In genomic region chr1:54290443-54291184, GRCh38 we compare ENCODE assay signal across 9 cellular contexts.
DNase-seq lines count a peak whose midpoint lies in the region; ATAC-seq and TF ChIP-seq lines count a peak whose summit lies in the region.
"Had no signal": no experiment of that assay in that cellular context is flagged by ENCODE, and none has a peak within 500 bp of the region (broad histone marks: within the 10 kb centered on the region; RNA-seq: fewer than 3 reads in every experiment).

No MANE protein-coding gene starts in this region.

- peaks cover 4% of the 10 kb centered on the region for H3K36me3 Mint-ChIP-seq in activated CD4-positive, alpha-beta T cell treated with anti-CD3 and anti-CD28 coated beads, Interleukin-2, amount 10 ng/mL, durations not matched to agents 24 days and 14 days (ENCODE audit: low read depth)
- H3K36me3 Mint-ChIP-seq in T-helper 17 cell (ENCODE audit: low read depth): no peaks in the 10 kb centered on the region

- H3K4me3 Mint-ChIP-seq in activated CD4-positive, alpha-beta T cell treated with anti-CD3 and anti-CD28 coated beads, Interleukin-2, amount 10 ng/mL, durations not matched to agents 24 days and 14 days: peak overlapping the region; percentile 30
- H3K4me3 Mint-ChIP-seq in T-helper 17 cell: no peak overlapping the region

- H3K4me1 Mint-ChIP-seq in activated CD4-positive, alpha-beta T cell treated with anti-CD3 and anti-CD28 coated beads, Interleukin-2, amount 10 ng/mL, durations not matched to agents 24 days and 14 days: peaks cover 78% of the 10 kb centered on the region
- H3K4me1 Mint-ChIP-seq in T-helper 17 cell: peaks cover 48% of the 10 kb centered on the region

- peaks cover 42% of the 10 kb centered on the region for H3K4me1 ChIP-seq in body of pancreas
- H3K4me1 ChIP-seq in liver (ENCODE audit: control insufficient read depth in 4 of 4, insufficient read depth in 4 of 4, low read length in 3 of 4): peaks cover 19 to 29% (median 22%) of the 10 kb centered on the region in 4 donors
- H3K4me1 ChIP-seq in thoracic aorta (ENCODE audit: control insufficient read depth in 1 of 2, low read depth in 2 of 2): peaks cover 76 to 100% of the 10 kb centered on the region in 2 donors

- 30 to 32% methylated on average over 9 to 12 of the region's 12 CpGs for WGBS in body of pancreas, 2 donors
- 32% methylated on average over 12 of the region's 12 CpGs for WGBS in liver

- H3K9ac ChIP-seq in liver (ENCODE audit: low read depth in 1 of 2, low read length in 2 of 2): no peak overlapping the region

- intact Hi-C loops in activated CD4-positive, alpha-beta T cell treated with anti-CD3 and anti-CD28 coated beads, Interleukin-2, amount 10 ng/mL, durations not matched to agents 24 days and 14 days (cut with micrococcal nuclease): no loop called here
- intact Hi-C loops in body of pancreas (cut with DNase I): no loop called here

- TF ChIP-seq CTCF in body of pancreas (IDR thresholded peaks at IDR 0.05): no peak
- TF ChIP-seq CTCF in liver (IDR thresholded peaks at IDR 0.05; ENCODE audit: low read depth, low read length, missing input control): no peak
- TF ChIP-seq CTCF in thoracic aorta (IDR thresholded peaks at IDR 0.05): no peak

- TF ChIP-seq POLR2A in body of pancreas (IDR thresholded peaks at IDR 0.05): no peak

- H3K36me3 ChIP-seq in body of pancreas (replicated peaks in 1 of 2; ENCODE audit: insufficient read depth in 1 of 2, low read depth in 2 of 2): no peaks in the 10 kb centered on the region
- H3K36me3 ChIP-seq in liver (ENCODE audit: control insufficient read depth in 4 of 4, insufficient read depth in 3 of 4, low read depth in 1 of 4, low read length in 3 of 4): no peaks in the 10 kb centered on the region
- no peaks in the 10 kb centered on the region for H3K36me3 ChIP-seq in thoracic aorta
- H3K36me3 ChIP-seq: heart left ventricle had no signal

- H3K27me3 ChIP-seq in body of pancreas (no peaks in the 10 kb centered on the region), liver (ENCODE audit: control insufficient read depth in 4 of 4, insufficient read depth in 4 of 4, low read length in 3 of 4) (no peaks in the 10 kb centered on the region), thoracic aorta (replicated peaks; ENCODE audit: insufficient read depth) (no peaks in the 10 kb centered on the region)
- H3K27me3 ChIP-seq: heart left ventricle had no signal

- H3K27ac ChIP-seq in body of pancreas: peak overlapping the region in 3 of 4 donors; percentile 1 to 18 (median 16)
- no peak overlapping the region for H3K27ac ChIP-seq in liver (ENCODE audit: low read depth in 1 of 2, low read length in 2 of 2)
- peak overlapping the region; percentile 91 to 94 for H3K27ac ChIP-seq in thoracic aorta

- H3K4me3 ChIP-seq in body of pancreas: no peak overlapping the region
- no peak overlapping the region for H3K4me3 ChIP-seq in liver (ENCODE audit: low read depth in 1 of 3, low read length in 3 of 3)
- no peak overlapping the region for H3K4me3 ChIP-seq in thoracic aorta
- H3K4me3 ChIP-seq: heart left ventricle had no signal

- H3K9me3 Mint-ChIP-seq in activated CD4-positive, alpha-beta T cell treated with anti-CD3 and anti-CD28 coated beads, Interleukin-2, amount 10 ng/mL, durations not matched to agents 24 days and 14 days: no peaks in the 10 kb centered on the region

- DNase-seq in activated CD4-positive, alpha-beta T cell treated with anti-CD3 and anti-CD28 coated beads, Interleukin-2, amount 10 ng/mL, durations not matched to agents 24 days and 14 days: peak; percentile 76
- no peak for DNase-seq in activated CD4-positive, alpha-beta T cell treated with anti-CD3 and anti-CD28 coated beads for 48 hours
- DNase-seq in body of pancreas (peak in 3 of 4 donors; percentile 31 to 45 (median 39)), thoracic aorta (ENCODE audit: low spot score) (peak; percentile 45), cerebellar nuclear complex (lab: John Stamatoyannopoulos, UW) (no peak), GM19238 (ENCODE audit: insufficient read length, low spot score) (no peak), T-helper 17 cell (no peak)
- DNase-seq: heart left ventricle had no signal

- ATAC-seq in body of pancreas (no peak), thoracic aorta (ENCODE audit: insufficient number of reproducible peaks, low FRiP score, low read depth) (peak; percentile 45), T-helper 17 cell (no peak)

- TF ChIP-seq RAD21 in liver (IDR thresholded peaks at IDR 0.05): peak in 1 of 2 donors; percentile 26

- peak overlapping the region; percentile 72 for H3K27ac Mint-ChIP-seq in activated CD4-positive, alpha-beta T cell treated with anti-CD3 and anti-CD28 coated beads, Interleukin-2, amount 10 ng/mL, durations not matched to agents 24 days and 14 days
- no peak overlapping the region for H3K27ac Mint-ChIP-seq in T-helper 17 cell

- H3K9me3 ChIP-seq in body of pancreas (no peaks in the 10 kb centered on the region), liver (ENCODE audit: control insufficient read depth in 4 of 4, low read length in 3 of 4) (no peaks in the 10 kb centered on the region), thoracic aorta (no peaks in the 10 kb centered on the region), T-helper 17 cell (ENCODE audit: control insufficient read depth, low read length, poor library complexity, severe bottlenecking) (no peaks in the 10 kb centered on the region)
- H3K9me3 ChIP-seq: heart left ventricle had no signal

- H3K27me3 Mint-ChIP-seq in activated CD4-positive, alpha-beta T cell treated with anti-CD3 and anti-CD28 coated beads, Interleukin-2, amount 10 ng/mL, durations not matched to agents 24 days and 14 days: no peaks in the 10 kb centered on the region
- H3K27me3 Mint-ChIP-seq in T-helper 17 cell: no peaks in the 10 kb centered on the region

TF ChIP-seq in liver, 16 proteins besides CTCF, POLR2A, EP300 and RAD21:
- TF ChIP-seq SP1 (IDR thresholded peaks at IDR 0.05) (peak; percentile 58), HNF4A (conservative IDR thresholded peaks at IDR 0.05) (peak; percentile 53 to 72), RXRA (IDR thresholded peaks at IDR 0.05) (peak; percentile 29 to 40), TAF1 (conservative IDR thresholded peaks at IDR 0.05) (no peak), NR2F2 (IDR thresholded peaks at IDR 0.05) (no peak), FOXA2 (IDR thresholded peaks at IDR 0.05) (no peak), HNF4G (IDR thresholded peaks at IDR 0.05) (peak; percentile 4)

Comparison
In these comparisons a context has a peak if more than half of its experiments do, and no peak if none do; other contexts are left out.
1. DNase-seq: peak in activated CD4-positive, alpha-beta T cell treated with anti-CD3 and anti-CD28 coated beads, Interleukin-2, amount 10 ng/mL, durations not matched to agents 24 days and 14 days (single experiment), body of pancreas (3 of 4) and thoracic aorta (single experiment); none in activated CD4-positive, alpha-beta T cell treated with anti-CD3 and anti-CD28 coated beads for 48 hours (single experiment), cerebellar nuclear complex (0 of 2), GM19238 (single experiment) and T-helper 17 cell (0 of 3).
2. H3K27ac ChIP-seq: peak in body of pancreas (3 of 4) and thoracic aorta (2 of 2); none in liver (0 of 2).